8 cellular contexts compared by ENCODE assay signal in the genomic region with DNA sequence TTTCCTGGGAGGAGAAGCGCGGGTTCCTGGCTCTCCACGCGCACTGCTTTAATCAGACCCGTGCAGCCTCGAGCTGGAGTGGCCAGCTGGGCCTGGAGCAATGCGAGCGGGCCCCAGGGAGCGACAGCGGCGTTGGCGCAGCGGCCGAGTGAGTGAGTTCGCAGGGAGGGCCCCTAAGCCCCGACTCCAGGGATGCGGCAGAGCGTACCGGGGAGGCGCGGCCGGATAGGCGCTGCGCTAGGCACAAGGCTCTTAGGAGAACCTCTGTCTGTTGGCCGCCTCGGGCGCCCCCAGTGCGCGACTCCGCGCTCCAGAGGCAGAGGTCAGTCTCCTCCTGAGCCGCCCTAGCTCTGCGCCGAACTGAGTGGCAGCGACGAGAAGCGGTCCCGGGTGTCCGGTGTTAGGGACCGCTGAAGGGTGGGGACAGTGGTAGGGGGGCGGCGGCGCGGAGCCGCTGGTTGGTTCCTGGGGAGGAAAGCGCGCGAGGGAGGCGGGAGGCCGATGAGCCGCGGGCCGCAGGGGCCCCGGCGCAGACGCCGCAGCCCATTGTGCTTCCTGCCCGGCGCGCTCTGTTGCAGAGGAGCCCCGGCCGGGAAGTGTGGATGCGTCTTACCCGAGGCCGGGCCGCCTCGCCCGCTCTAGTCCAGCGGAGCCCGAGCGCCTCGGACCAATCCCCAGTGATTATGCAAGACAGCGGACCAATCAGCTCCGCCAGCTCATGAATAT. TPM values are rescaled to one million over a fixed set of nuclear protein-coding genes. Genes with fewer than 3 reads are reported as not detected.
A peak's percentile ranks its signal among the peaks of the same experiment; 100 is the strongest.
DNase-seq lines count a peak whose midpoint lies in the region; ATAC-seq and TF ChIP-seq lines count a peak whose summit lies in the region.

No MANE protein-coding gene starts in this region.

- H3K27ac Mint-ChIP-seq in mesothelial cell of epicardium: peak overlapping the region; percentile 99

- peaks cover 97% of the 10 kb centered on the region for H3K27me3 Mint-ChIP-seq in mesothelial cell of epicardium (ENCODE audit: low read depth)

- intact Hi-C loops in testis (cut with DNase I; ENCODE audit: low total_unique reads): no loop called here

- 1 to 2% methylated on average over 16 to 66 of the region's 74 CpGs for WGBS in testis, 2 donors

- H3K36me3 Mint-ChIP-seq in mesothelial cell of epicardium: peaks cover 12% of the 10 kb centered on the region

- TF ChIP-seq CTCF in WI38 (IDR thresholded peaks at IDR 0.05; ENCODE audit: low read depth, low read length): no peak
- no peak for TF ChIP-seq CTCF in mesothelial cell of epicardium (IDR thresholded peaks at IDR 0.05; ENCODE audit: unreplicated experiment)
- TF ChIP-seq CTCF in testis (IDR thresholded peaks at IDR 0.05): no peak

- H3K4me3 Mint-ChIP-seq in mesothelial cell of epicardium: peak overlapping the region; percentile 91

- H3K27me3 ChIP-seq in testis: peaks cover 5% of the 10 kb centered on the region

- no peaks in the 10 kb centered on the region for H3K9me3 Mint-ChIP-seq in mesothelial cell of epicardium

- H3K4me1 Mint-ChIP-seq in mesothelial cell of epicardium: peaks cover 57% of the 10 kb centered on the region

- H3K4me3 ChIP-seq in WI38 (ENCODE audit: low read depth, low read length) (peak overlapping the region; percentile 70), testis (peak overlapping the region; percentile 35 to 47)

- no peaks in the 10 kb centered on the region for H3K36me3 ChIP-seq in testis (ENCODE audit: low read depth, missing control alignments)

- ATAC-seq in GM19023 (IDR thresholded peaks at IDR 0.05; ENCODE audit: unreplicated experiment) (peak; percentile 85), HG03135 (IDR thresholded peaks at IDR 0.05; ENCODE audit: unreplicated experiment) (peak; percentile 69)

- DNase-seq in COR-L47 (lab: John Stamatoyannopoulos, UW): peak; percentile 97
- peak; percentile 92 for DNase-seq in NCI-H2196 treated with DMSO at 0.1 percent for 48 hours (lab: John Stamatoyannopoulos, UW; ENCODE audit: unreplicated experiment)
- DNase-seq in epidermal melanocyte (ENCODE audit: insufficient read length, low spot score): peak; percentile 86
- DNase-seq in mesothelial cell of epicardium (ENCODE audit: low spot score in 2 of 2, unreplicated experiment in 2 of 2): peak; percentile 79 to 88
- peak; percentile 75 for DNase-seq in testis

- no peak for TF ChIP-seq POLR2A in testis (IDR thresholded peaks at IDR 0.05)

- peaks cover 8% of the 10 kb centered on the region for H3K4me1 ChIP-seq in testis

- no peak overlapping the region for H3K27ac ChIP-seq in testis

- H3K9me3 ChIP-seq in testis: no peaks in the 10 kb centered on the region

RNA-seq across cellular contexts. Expression of a gene that starts 0.4 kb away (rescaled TPM):
- total RNA-seq in mesothelial cell of epicardium (5.1 to 5.9 TPM (median 5.1 TPM) in 3 replicates), testis (not detected)
- 0.21 TPM for polyA plus RNA-seq in testis (ENCODE audit: insufficient read depth, low read depth, low replicate concordance)

RNA-seq across cellular contexts. Expression of a gene that starts 17.8 kb away (rescaled TPM):
- total RNA-seq in mesothelial cell of epicardium (9.7 to 11.8 TPM (median 10.7 TPM) in 3 replicates), testis (1 to 10 TPM in 1 of 2 donors, under 1 TPM in 1; 0.99 to 1.1 TPM)
- 0.29 TPM for polyA plus RNA-seq in testis (ENCODE audit: insufficient read depth, low read depth, low replicate concordance)
